In genomic region chr15:68584704-68585573, GRCh38 we compare ENCODE assay signal across 14 cellular contexts. TPM values are rescaled to one million over a fixed set of nuclear protein-coding genes. Genes with fewer than 3 reads are reported as not detected.
DNase-seq lines count a peak whose midpoint lies in the region; ATAC-seq and TF ChIP-seq lines count a peak whose summit lies in the region.
"Had no signal": no experiment of that assay in that cellular context is flagged by ENCODE, and none has a peak within 500 bp of the region (broad histone marks: within the 10 kb centered on the region; RNA-seq: fewer than 3 reads in every experiment).

No MANE protein-coding gene starts in this region.

- intact Hi-C loops in heart left ventricle (cut with DNase I) = loop anchor here in 8 of 10 donors (5.0 to 10.0 kb wide), 5 partner anchors 37 to 87 kb away; no protein-coding TSS in a partner anchor

- H3K4me1 ChIP-seq in heart left ventricle = peaks cover 0 to 68% (median 24%) of the 10 kb centered on the region in 12 donors

- H3K27ac ChIP-seq in heart left ventricle (peak overlapping the region in 10 of 12 donors; percentile 7 to 54 (median 40)), substantia nigra (ENCODE audit: low read depth, low read length, poor library complexity, severe bottlenecking) (peak overlapping the region; percentile 92)
- H3K27ac ChIP-seq: VCaP had no signal

- H3K9me3 ChIP-seq in heart left ventricle = no peaks in the 10 kb centered on the region
- H3K9me3 ChIP-seq: ovary, stomach had no signal

- DNase-seq in NCI-H1092 treated with DMSO at 0.1 percent for 48 hours (lab: John Stamatoyannopoulos, UW) (peak; percentile 32), NCI-H69 (lab: John Stamatoyannopoulos, UW) (peak; percentile 97), heart left ventricle (no peak), substantia nigra (lab: John Stamatoyannopoulos, UW) (peak in 13 of 49 donors; percentile 31 to 82 (median 46)), NK-92 (lab: John Stamatoyannopoulos, UW; ENCODE audit: unreplicated experiment) (no peak)
- DNase-seq: endodermal cell, NCI-H226, SIG-M5, stomach had no signal

- TF ChIP-seq POLR2A in heart left ventricle (IDR thresholded peaks at IDR 0.05) = no peak

- H3K27me3 ChIP-seq in heart left ventricle = no peaks in the 10 kb centered on the region
- H3K27me3 ChIP-seq: ovary had no signal

- H3K4me3 ChIP-seq in heart left ventricle = no peak overlapping the region
- H3K4me3 ChIP-seq: GM12878, ovary, stomach had no signal

- ATAC-seq in heart left ventricle (no peak), GM18520 (IDR thresholded peaks at IDR 0.05; ENCODE audit: unreplicated experiment) (no peak), HG02973 (IDR thresholded peaks at IDR 0.05; ENCODE audit: unreplicated experiment) (no peak)
- ATAC-seq: GM12878 had no signal

- H3K36me3 ChIP-seq in heart left ventricle = no peaks in the 10 kb centered on the region
- H3K36me3 ChIP-seq: ovary, stomach had no signal

- WGBS in heart left ventricle, 4 donors = 79 to 86% (median 81%) methylated on average over 12 to 13 of the region's 13 CpGs

- no peak for TF ChIP-seq CTCF in heart left ventricle (IDR thresholded peaks at IDR 0.05)

RNA-seq across cellular contexts. Expression of gene CORO2B, which starts 6.1 kb away (rescaled TPM):
- total RNA-seq in heart left ventricle = 1 to 10 TPM; 3.0 to 9.1 (median 5.0) TPM
- 1 to 10 TPM; 3.3 to 7.2 TPM for polyA plus RNA-seq in heart left ventricle

Comparison
In these comparisons a context has a peak if more than half of its experiments do, and no peak if none do; other contexts are left out.
1. DNase-seq: peak in NCI-H1092 treated with DMSO at 0.1 percent for 48 hours (single experiment) and NCI-H69 (single experiment); none in heart left ventricle (0 of 5) and NK-92 (single experiment).